11 cellular contexts compared by ENCODE assay signal in genomic region chr6:34671362-34671761, GRCh38. TPM values are rescaled to one million over a fixed set of nuclear protein-coding genes. Genes with fewer than 3 reads are reported as not detected.
DNase-seq lines count a peak whose midpoint lies in the region; ATAC-seq and TF ChIP-seq lines count a peak whose summit lies in the region.
"Had no signal": no experiment of that assay in that cellular context is flagged by ENCODE, and none has a peak within 500 bp of the region (broad histone marks: within the 10 kb centered on the region; RNA-seq: fewer than 3 reads in every experiment).

No MANE protein-coding gene starts in this region.

- H3K4me3 Mint-ChIP-seq in activated CD4-positive, alpha-beta T cell treated with anti-CD3 and anti-CD28 coated beads, Interleukin-2, amount 10 ng/mL, durations not matched to agents 24 days and 14 days: peak overlapping the region; percentile 81
- H3K4me3 Mint-ChIP-seq in T-helper 17 cell: peak overlapping the region; percentile 74
- peak overlapping the region; percentile 78 to 80 for H3K4me3 Mint-ChIP-seq in stimulated activated naive CD8-positive, alpha-beta T cell treated with anti-CD3 and anti-CD28 coated beads, Interleukin-15, amount 100 ng/mL, for 72 hours

- no peak overlapping the region for H3K4me3 ChIP-seq in fibroblast of the aortic adventitia (ENCODE audit: low read depth, low read length)

- H3K27ac Mint-ChIP-seq in activated CD4-positive, alpha-beta T cell treated with anti-CD3 and anti-CD28 coated beads, Interleukin-2, amount 10 ng/mL, durations not matched to agents 24 days and 14 days: peak overlapping the region; percentile 95
- peak overlapping the region; percentile 98 for H3K27ac Mint-ChIP-seq in T-helper 17 cell
- H3K27ac Mint-ChIP-seq in stimulated activated naive CD8-positive, alpha-beta T cell treated with anti-CD3 and anti-CD28 coated beads, Interleukin-15, amount 100 ng/mL, for 72 hours: peak overlapping the region; percentile 77 to 88

- no peak for TF ChIP-seq CTCF in fibroblast of the aortic adventitia (IDR thresholded peaks at IDR 0.05; ENCODE audit: insufficient read depth, low read length)

- intact Hi-C loops in activated CD4-positive, alpha-beta T cell treated with anti-CD3 and anti-CD28 coated beads, Interleukin-2, amount 10 ng/mL, durations not matched to agents 24 days and 14 days (cut with micrococcal nuclease): no loop called here

- peaks cover 50% of the 10 kb centered on the region for H3K4me1 Mint-ChIP-seq in activated CD4-positive, alpha-beta T cell treated with anti-CD3 and anti-CD28 coated beads, Interleukin-2, amount 10 ng/mL, durations not matched to agents 24 days and 14 days
- H3K4me1 Mint-ChIP-seq in T-helper 17 cell: peaks cover 45% of the 10 kb centered on the region
- H3K4me1 Mint-ChIP-seq in stimulated activated naive CD8-positive, alpha-beta T cell treated with anti-CD3 and anti-CD28 coated beads, Interleukin-15, amount 100 ng/mL, for 72 hours: peaks cover 62% of the 10 kb centered on the region

- H3K36me3 Mint-ChIP-seq in activated CD4-positive, alpha-beta T cell treated with anti-CD3 and anti-CD28 coated beads, Interleukin-2, amount 10 ng/mL, durations not matched to agents 24 days and 14 days (ENCODE audit: low read depth): peaks cover 12% of the 10 kb centered on the region
- no peaks in the 10 kb centered on the region for H3K36me3 Mint-ChIP-seq in T-helper 17 cell (ENCODE audit: low read depth)

- H3K9me3 ChIP-seq in T-helper 17 cell (ENCODE audit: control insufficient read depth, low read length, poor library complexity, severe bottlenecking): no peaks in the 10 kb centered on the region

- ATAC-seq in T-helper 17 cell: no peak
- ATAC-seq in stimulated activated naive CD8-positive, alpha-beta T cell treated with anti-CD3 and anti-CD28 coated beads, Interleukin-15, amount 100 ng/mL, for 72 hours: no peak

- in situ Hi-C loops in G401 (cut with HindIII; ENCODE audit: low sequenced_read_pairs): no loop called here

- DNase-seq in activated CD4-positive, alpha-beta T cell treated with anti-CD3 and anti-CD28 coated beads, Interleukin-2, amount 10 ng/mL, durations not matched to agents 24 days and 14 days: no peak
- DNase-seq in activated CD4-positive, alpha-beta T cell treated with anti-CD3 and anti-CD28 coated beads, Interleukin-2, amount 50 U/mL, for 1 hour: no peak
- no peak for DNase-seq in T-helper 17 cell
- peak; percentile 61 for DNase-seq in fibroblast of the aortic adventitia (ENCODE audit: low read depth)
- no peak for DNase-seq in stimulated activated naive CD8-positive, alpha-beta T cell treated with anti-CD3 and anti-CD28 coated beads, Interleukin-15, amount 100 ng/mL, for 72 hours
- no peak for DNase-seq in SIG-M5 (lab: John Stamatoyannopoulos, UW)
- no peak for DNase-seq in G401 (ENCODE audit: low spot score)
- no peak for DNase-seq in mesenteric fat pad (ENCODE audit: low spot score)
- DNase-seq: activated gamma-delta T cell, AML-193, NCI-H1092 had no signal

- H3K27me3 Mint-ChIP-seq in activated CD4-positive, alpha-beta T cell treated with anti-CD3 and anti-CD28 coated beads, Interleukin-2, amount 10 ng/mL, durations not matched to agents 24 days and 14 days: no peaks in the 10 kb centered on the region
- H3K27me3 Mint-ChIP-seq in T-helper 17 cell: no peaks in the 10 kb centered on the region
- no peaks in the 10 kb centered on the region for H3K27me3 Mint-ChIP-seq in stimulated activated naive CD8-positive, alpha-beta T cell treated with anti-CD3 and anti-CD28 coated beads, Interleukin-15, amount 100 ng/mL, for 72 hours

- H3K9me3 Mint-ChIP-seq in activated CD4-positive, alpha-beta T cell treated with anti-CD3 and anti-CD28 coated beads, Interleukin-2, amount 10 ng/mL, durations not matched to agents 24 days and 14 days: no peaks in the 10 kb centered on the region
- H3K9me3 Mint-ChIP-seq in stimulated activated naive CD8-positive, alpha-beta T cell treated with anti-CD3 and anti-CD28 coated beads, Interleukin-15, amount 100 ng/mL, for 72 hours: no peaks in the 10 kb centered on the region

RNA-seq across cellular contexts. Expression of gene ILRUN, which starts 25.2 kb away (rescaled TPM):
- total RNA-seq in activated CD4-positive, alpha-beta T cell treated with anti-CD3 and anti-CD28 coated beads, Interleukin-2, amount 10 ng/mL, durations not matched to agents 24 days and 14 days: 65.4 and 67.2 TPM in 2 replicates
- total RNA-seq in T-helper 17 cell (10 to 100 TPM; 55.9 to 64.4 TPM), fibroblast of the aortic adventitia (ENCODE audit: low replicate concordance) (31.6 and 39.0 TPM in 2 replicates), mesenteric fat pad (85.3 TPM)
- 39.3 and 51.4 TPM in 2 replicates for total RNA-seq in G401 (2014; rRNA removed; shearing (Covaris generic))
